ENCODE assay signal across 8 cellular contexts in the genomic region with DNA sequence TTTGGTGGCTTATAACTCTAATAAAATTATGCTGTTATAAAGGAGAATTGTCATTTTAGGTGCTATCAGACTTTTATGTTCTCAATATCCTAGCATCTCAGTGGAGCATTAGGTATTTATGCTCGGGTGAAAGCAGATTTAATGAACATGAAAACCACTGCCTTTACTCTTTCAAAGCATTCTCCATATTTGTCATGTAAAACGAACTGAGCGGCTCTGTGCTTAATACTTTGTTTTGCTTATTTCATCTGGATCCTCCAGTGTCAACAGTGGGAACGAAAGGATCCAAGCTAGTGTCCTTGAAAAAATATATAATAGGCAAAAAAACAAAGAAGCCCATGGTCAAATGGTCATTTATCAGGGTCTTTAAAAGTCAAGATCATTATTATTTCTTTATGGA. TPM values are rescaled to one million over a fixed set of nuclear protein-coding genes. Genes with fewer than 3 reads are reported as not detected.
"Had no signal": no experiment of that assay in that cellular context is flagged by ENCODE, and none has a peak within 500 bp of the region (broad histone marks: within the 10 kb centered on the region; RNA-seq: fewer than 3 reads in every experiment).

No MANE protein-coding gene starts in this region.

- H3K36me3 Mint-ChIP-seq: IgD-negative memory B cell had no signal

- H3K27ac ChIP-seq: KMS-11 had no signal

- DNase-seq: GOT3, HFFc6, KBM-7 had no signal

- H3K4me1 Mint-ChIP-seq: IgD-negative memory B cell had no signal

- ATAC-seq: HCT116 had no signal

- H3K27me3 Mint-ChIP-seq: IgD-negative memory B cell had no signal

- H3K4me3 Mint-ChIP-seq: HFFc6, IgD-negative memory B cell had no signal

- H3K36me3 ChIP-seq: HAP-1 had no signal

- H3K27ac Mint-ChIP-seq: HFFc6, IgD-negative memory B cell had no signal

- H3K4me3 ChIP-seq: HAP-1 had no signal

- H3K9me3 ChIP-seq: HAP-1 had no signal

RNA-seq across cellular contexts. Expression of a gene that starts 53.5 kb away (rescaled TPM):
- total RNA-seq: HT-29 had no signal
